ENCODE assay signal across 8 cellular contexts in the genomic region with DNA sequence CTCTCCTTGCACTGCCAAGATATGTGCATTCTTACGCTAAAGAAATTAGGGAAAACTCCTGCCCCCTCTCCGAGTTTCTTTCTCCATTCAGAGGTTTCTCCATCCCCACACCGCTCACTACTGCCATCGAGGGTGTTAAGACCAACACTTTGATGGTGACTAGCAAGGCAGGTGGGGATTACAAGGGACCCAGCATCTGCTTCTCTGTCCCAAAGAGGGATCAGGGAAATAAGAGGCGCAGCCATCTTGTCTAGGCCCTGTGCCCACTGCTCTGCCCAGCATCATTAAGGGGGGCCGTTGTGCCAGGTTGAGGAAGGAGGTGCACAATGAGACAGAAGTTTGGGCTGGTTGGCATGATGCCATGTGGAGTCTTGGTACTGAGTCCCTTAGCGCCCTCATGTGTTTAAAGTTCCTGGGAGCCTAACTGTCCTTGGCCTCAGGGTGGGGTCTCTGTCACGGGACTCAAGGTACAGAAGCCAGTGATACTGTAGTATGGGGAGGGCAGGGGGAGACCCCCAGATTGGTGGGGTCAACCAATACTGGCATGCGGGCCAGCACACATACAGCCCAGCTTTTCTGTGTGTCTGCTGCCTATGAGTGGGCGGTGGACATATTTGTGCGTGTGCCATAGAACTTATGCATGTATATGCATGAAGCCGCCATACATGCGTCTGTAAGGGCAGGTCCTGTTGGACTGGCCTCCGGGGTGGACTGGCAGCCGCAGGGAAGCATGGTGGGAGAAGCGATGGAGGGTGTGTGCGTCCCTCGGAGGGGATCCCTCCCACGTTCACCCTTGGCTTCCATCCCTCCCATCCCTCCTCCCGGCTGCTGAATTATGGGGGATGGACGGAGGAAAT. TPM values are rescaled to one million over a fixed set of nuclear protein-coding genes. Genes with fewer than 3 reads are reported as not detected.
DNase-seq lines count a peak whose midpoint lies in the region; ATAC-seq and TF ChIP-seq lines count a peak whose summit lies in the region.

No MANE protein-coding gene starts in this region.

- DNase-seq in D341Med (ENCODE audit: low spot score) = peak; percentile 46
- no peak for DNase-seq in GM20000 (ENCODE audit: low spot score)
- DNase-seq in NT2/D1 (ENCODE audit: low read depth, low spot score) = no peak
- DNase-seq in MCF 10A (ENCODE audit: unreplicated experiment) = peak; percentile 88
- peak; percentile 46 for DNase-seq in medulla oblongata (ENCODE audit: extremely low spot score)
- peak in 1 of 2 donors; percentile 74 for DNase-seq in aorta
- no peak for DNase-seq in T-helper 9 cell

- H3K27ac ChIP-seq in aorta (ENCODE audit: low read depth in 1 of 2, low read length in 2 of 2) = no peak overlapping the region

- peaks cover 28% of the 10 kb centered on the region for H3K27me3 Mint-ChIP-seq in MCF 10A (ENCODE audit: insufficient read depth, unreplicated experiment)

- intact Hi-C loops in MCF 10A (cut with micrococcal nuclease) = loop anchor here (1.0 kb wide), 9 partner anchors 21 to 604 kb away; a partner anchor contains a TSS
- intact Hi-C loops in aorta (cut with DNase I) = loop anchor here (1.0 to 5.0 kb wide), 4 partner anchors 21 to 602 kb away; a partner anchor contains a TSS

- peak overlapping the region; percentile 53 for H3K9ac ChIP-seq in NT2/D1 (ENCODE audit: insufficient read length, low read depth)

- BruUV-seq in MCF 10A (replicated peaks; lab: Mats Ljungman, UMichigan) = no TSS peak

- TF ChIP-seq CTCF in GM20000 (IDR thresholded peaks at IDR 0.05; ENCODE audit: extremely low read depth, missing control alignments) = peak; percentile 2
- TF ChIP-seq CTCF in MCF 10A (IDR thresholded peaks at IDR 0.05; ENCODE audit: unreplicated experiment) = peak; percentile 55

- peaks cover 54% of the 10 kb centered on the region for H3K27me3 ChIP-seq in NT2/D1 (ENCODE audit: insufficient read depth, insufficient read length)
- no peaks in the 10 kb centered on the region for H3K27me3 ChIP-seq in aorta (ENCODE audit: control insufficient read depth in 1 of 2, insufficient read depth in 2 of 2, low read length in 1 of 2)

- H3K36me3 Mint-ChIP-seq in MCF 10A (ENCODE audit: insufficient read depth, unreplicated experiment) = no peaks in the 10 kb centered on the region

- peaks cover 45% of the 10 kb centered on the region for H3K4me1 ChIP-seq in NT2/D1 (ENCODE audit: insufficient read depth, insufficient read length)
- H3K4me1 ChIP-seq in aorta (ENCODE audit: control insufficient read depth in 1 of 2, insufficient read depth in 2 of 2, low read length in 2 of 2) = no peaks in the 10 kb centered on the region

- H3K9me3 ChIP-seq in NT2/D1 (ENCODE audit: insufficient read depth, low read length) (no peaks in the 10 kb centered on the region), aorta (ENCODE audit: control insufficient read depth, low read length) (no peaks in the 10 kb centered on the region)

- POLR2A ChIA-PET in MCF 10A (lab: Yijun Ruan, JAX) = interaction anchor here (0.7 to 3.8 kb wide), 24 partner anchors 8 to 669 kb away, joined by 3 to 35 read pairs (median 8); a partner anchor contains a TSS

- peaks cover 36% of the 10 kb centered on the region for H3K4me1 Mint-ChIP-seq in MCF 10A (ENCODE audit: insufficient read depth, unreplicated experiment)

- CTCF ChIA-PET in MCF 10A (lab: Yijun Ruan, JAX) = interaction anchor here (0.6 to 5.2 kb wide), 42 partner anchors 9 to 933 kb away, joined by 3 to 78 read pairs (median 5); a partner anchor contains a TSS

- H3K4me3 Mint-ChIP-seq in MCF 10A (ENCODE audit: unreplicated experiment) = peak overlapping the region; percentile 100

- ATAC-seq in aorta (ENCODE audit: low FRiP score) (peak; percentile 16), GM21526 (IDR thresholded peaks at IDR 0.05; ENCODE audit: low FRiP score, unreplicated experiment) (no peak)

- H3K4me3 ChIP-seq in NT2/D1 (ENCODE audit: insufficient read length, low read depth) (peak overlapping the region; percentile 63), aorta (ENCODE audit: low read length in 2 of 2) (no peak overlapping the region)

- H3K36me3 ChIP-seq in NT2/D1 (ENCODE audit: insufficient read depth, insufficient read length, low read length) (no peaks in the 10 kb centered on the region), aorta (ENCODE audit: control insufficient read depth in 1 of 2, insufficient read depth in 2 of 2, low read length in 1 of 2) (no peaks in the 10 kb centered on the region)

- H3K9me3 Mint-ChIP-seq in MCF 10A (ENCODE audit: unreplicated experiment) = no peaks in the 10 kb centered on the region

- 27 to 29% methylated on average over 21 of the region's 21 CpGs for WGBS in aorta, 2 donors

- peak overlapping the region; percentile 96 for H3K27ac Mint-ChIP-seq in MCF 10A (ENCODE audit: low read depth, unreplicated experiment)

RNA-seq across cellular contexts. Expression of a gene that starts 5.5 kb away (rescaled TPM):
- total RNA-seq in MCF 10A (2022) (1.6 and 1.7 TPM in 2 replicates), aorta (1 to 10 TPM; 1.8 to 3.2 TPM)
- under 1 TPM in 1 of 2 donors, not detected in 1; 0.41 TPM for polyA plus RNA-seq in aorta

RNA-seq across cellular contexts. Expression of a gene that starts 20.6 kb away (rescaled TPM):
- total RNA-seq in MCF 10A (2022) (7.4 and 9.5 TPM in 2 replicates), aorta (1 to 10 TPM; 3.0 to 5.7 TPM)
- polyA plus RNA-seq in aorta = 1 to 10 TPM; 3.9 to 4.0 TPM

RNA-seq across cellular contexts. Expression of a gene that starts 33.0 kb away (rescaled TPM):
- total RNA-seq in MCF 10A (2022) (385 and 456 TPM in 2 replicates), aorta (100 to 1,000 TPM; 129 to 180 TPM)
- polyA plus RNA-seq in aorta = 10 to 100 TPM; 17.3 to 89.3 TPM

RNA-seq across cellular contexts. Expression of a gene that starts 43.6 kb away (rescaled TPM):
- total RNA-seq in MCF 10A (2022) (38.9 and 42.3 TPM in 2 replicates), aorta (10 to 100 TPM; 18.9 to 49.1 TPM)
- 10 to 100 TPM in 1 of 2 donors, 1 to 10 TPM in 1; 7.1 to 12.1 TPM for polyA plus RNA-seq in aorta

RNA-seq across cellular contexts. Expression of a gene that starts 50.5 kb away (rescaled TPM):
- total RNA-seq in MCF 10A (2022) = 0.21 and 0.42 TPM in 2 replicates
- under 1 TPM in 1 of 2 donors, not detected in 1; 0.26 TPM for total RNA-seq in aorta
- polyA plus RNA-seq in aorta = not detected

Comparison
In these comparisons a context has a peak if more than half of its experiments do, and no peak if none do; other contexts are left out.
1. DNase-seq: peak in D341Med (single experiment), MCF 10A (single experiment) and medulla oblongata (single experiment); none in GM20000 (single experiment), NT2/D1 (single experiment) and T-helper 9 cell (single experiment).